In genomic region chr5:72307573-72307967, GRCh38 we compare ENCODE assay signal across 8 cellular contexts. TPM values are rescaled to one million over a fixed set of nuclear protein-coding genes. Genes with fewer than 3 reads are reported as not detected.
A peak's percentile ranks its signal among the peaks of the same experiment; 100 is the strongest.
DNase-seq lines count a peak whose midpoint lies in the region; ATAC-seq and TF ChIP-seq lines count a peak whose summit lies in the region.

No MANE protein-coding gene starts in this region.

- H3K27ac ChIP-seq in Karpas-422 (ENCODE audit: low read length) (peak overlapping the region; percentile 93), colonic mucosa (peak overlapping the region; percentile 93)

- H3K9me3 Mint-ChIP-seq in naive thymus-derived CD8-positive, alpha-beta T cell, result no peaks in the 10 kb centered on the region

- DNase-seq in BE2C (no peak), Karpas-422 (peak; percentile 59), colonic mucosa (no peak), H4 (ENCODE audit: low spot score) (no peak), posterior vena cava (ENCODE audit: low spot score) (no peak)
- DNase-seq in naive thymus-derived CD8-positive, alpha-beta T cell, result no peak
- no peak for DNase-seq in stimulated activated CD4-positive, alpha-beta T cell treated with anti-CD3 and anti-CD28 coated beads, Interleukin-4, amount 100 ng/mL, for 24 hours

- no peak overlapping the region for H2AFZ ChIP-seq in Karpas-422 (ENCODE audit: low read length)

- H3K79me2 ChIP-seq in Karpas-422 (ENCODE audit: low read length), result peaks cover 56% of the 10 kb centered on the region

- H3K36me3 Mint-ChIP-seq in naive thymus-derived CD8-positive, alpha-beta T cell, result peaks cover 0 to 26% (median 0%) of the 10 kb centered on the region in 3 donors

- H3K4me2 ChIP-seq in Karpas-422 (ENCODE audit: low read depth, low read length, poor library complexity, severe bottlenecking), result peak overlapping the region; percentile 97

- intact Hi-C loops in colonic mucosa (cut with DNase I) (no loop called here), posterior vena cava (cut with DNase I) (loop anchor here (10.0 kb wide), 3 partner anchors 63 to 523 kb away; no protein-coding TSS in a partner anchor)

- H3K27me3 ChIP-seq in BE2C (no peaks in the 10 kb centered on the region), Karpas-422 (ENCODE audit: low read length) (no peaks in the 10 kb centered on the region), colonic mucosa (no peaks in the 10 kb centered on the region)

- H3K4me3 ChIP-seq in BE2C (ENCODE audit: low read depth, low read length) (peak overlapping the region; percentile 75), Karpas-422 (ENCODE audit: low read length) (peak overlapping the region; percentile 77), colonic mucosa (peak overlapping the region; percentile 70)

- peak overlapping the region; percentile 82 to 96 (median 92) for H3K27ac Mint-ChIP-seq in naive thymus-derived CD8-positive, alpha-beta T cell

- H3K4me1 Mint-ChIP-seq in naive thymus-derived CD8-positive, alpha-beta T cell, result peaks cover 13 to 37% (median 34%) of the 10 kb centered on the region in 4 donors

- TF ChIP-seq CTCF in BE2C (IDR thresholded peaks at IDR 0.05; ENCODE audit: low read depth, low read length) (no peak), colonic mucosa (IDR thresholded peaks at IDR 0.05) (no peak)

- H3K9me2 ChIP-seq in Karpas-422 (replicated peaks; ENCODE audit: insufficient read depth, low read length), result no peaks in the 10 kb centered on the region

- peaks cover 3% of the 10 kb centered on the region; the same call in 1 of the 2 replicates for H3K4me1 ChIP-seq in BE2C
- peaks cover 60% of the 10 kb centered on the region for H3K4me1 ChIP-seq in Karpas-422 (ENCODE audit: low read length)
- peaks cover 7% of the 10 kb centered on the region for H3K4me1 ChIP-seq in colonic mucosa

- no peaks in the 10 kb centered on the region for H3K27me3 Mint-ChIP-seq in naive thymus-derived CD8-positive, alpha-beta T cell

- peak overlapping the region; percentile 80 to 95 (median 90) for H3K4me3 Mint-ChIP-seq in naive thymus-derived CD8-positive, alpha-beta T cell

- H4K20me1 ChIP-seq in Karpas-422 (ENCODE audit: insufficient read depth, low read depth, low read length), result no peaks in the 10 kb centered on the region

- H3K36me3 ChIP-seq in BE2C, result peaks cover 21% of the 10 kb centered on the region
- H3K36me3 ChIP-seq in Karpas-422 (ENCODE audit: insufficient read depth, low read length), result peaks cover 28% of the 10 kb centered on the region; the same call in 1 of the 2 replicates
- no peaks in the 10 kb centered on the region for H3K36me3 ChIP-seq in colonic mucosa

- POLR2A ChIA-PET in naive thymus-derived CD8-positive, alpha-beta T cell (lab: Charles Lee), result interaction anchor here (1.3 to 3.3 kb wide), 2 partner anchors 12 to 1192 kb away, joined by 3 to 50 read pairs; partner anchors contain the start of genes MRPS27 and PTCD2

- H3K9me3 ChIP-seq in BE2C (no peaks in the 10 kb centered on the region), Karpas-422 (ENCODE audit: low read length) (no peaks in the 10 kb centered on the region), colonic mucosa (no peaks in the 10 kb centered on the region)

- ATAC-seq in naive thymus-derived CD8-positive, alpha-beta T cell, result no peak
- ATAC-seq in HG02938 (IDR thresholded peaks at IDR 0.05; ENCODE audit: unreplicated experiment), result no peak

- H3K9ac ChIP-seq in Karpas-422 (ENCODE audit: low read length), result peak overlapping the region; percentile 97
- peak overlapping the region; percentile 81 to 82 for H3K9ac ChIP-seq in colonic mucosa (ENCODE audit: low read depth in 2 of 2, low read length in 2 of 2)

RNA-seq across cellular contexts. Expression of gene MRPS27, which starts 12.5 kb away (rescaled TPM):
- polyA plus RNA-seq in BE2C (2012; ENCODE audit: insufficient read depth, insufficient read length, low read depth), result 53.0 TPM
- total RNA-seq in Karpas-422 (2014; rRNA removed; shearing (Covaris generic); ENCODE audit: low replicate concordance), result 87.4 and 120 TPM in 2 replicates
- total RNA-seq in colonic mucosa, result 10 to 100 TPM; 46.3 to 56.6 TPM
- total RNA-seq in naive thymus-derived CD8-positive, alpha-beta T cell, result 10 to 100 TPM; 45.2 to 48.5 TPM
- 10 to 100 TPM; 31.7 to 43.6 (median 36.0) TPM for polyA plus RNA-seq in naive thymus-derived CD8-positive, alpha-beta T cell
- total RNA-seq in H4 (2014; rRNA removed; shearing (Covaris generic)), result 81.2 and 88.0 TPM in 2 replicates
- total RNA-seq in posterior vena cava, result 10 to 100 TPM; 38.4 to 39.1 TPM

RNA-seq across cellular contexts. Expression of gene PTCD2, which starts 12.6 kb away (rescaled TPM):
- 7.4 TPM for polyA plus RNA-seq in BE2C (2012; ENCODE audit: insufficient read depth, insufficient read length, low read depth)
- total RNA-seq in Karpas-422 (2014; rRNA removed; shearing (Covaris generic); ENCODE audit: low replicate concordance), result 9.2 and 24.9 TPM in 2 replicates
- total RNA-seq in colonic mucosa (1 to 10 TPM; 4.4 to 7.8 TPM), posterior vena cava (1 to 10 TPM; 6.6 to 9.9 TPM)
- 10 to 100 TPM; 10.6 to 13.9 TPM for total RNA-seq in naive thymus-derived CD8-positive, alpha-beta T cell
- 1 to 10 TPM; 4.0 to 6.1 (median 5.9) TPM for polyA plus RNA-seq in naive thymus-derived CD8-positive, alpha-beta T cell
- total RNA-seq in H4 (2014; rRNA removed; shearing (Covaris generic)), result 9.0 and 15.4 TPM in 2 replicates
